Comparison of ENCODE assay signal across 8 cellular contexts in the genomic region with DNA sequence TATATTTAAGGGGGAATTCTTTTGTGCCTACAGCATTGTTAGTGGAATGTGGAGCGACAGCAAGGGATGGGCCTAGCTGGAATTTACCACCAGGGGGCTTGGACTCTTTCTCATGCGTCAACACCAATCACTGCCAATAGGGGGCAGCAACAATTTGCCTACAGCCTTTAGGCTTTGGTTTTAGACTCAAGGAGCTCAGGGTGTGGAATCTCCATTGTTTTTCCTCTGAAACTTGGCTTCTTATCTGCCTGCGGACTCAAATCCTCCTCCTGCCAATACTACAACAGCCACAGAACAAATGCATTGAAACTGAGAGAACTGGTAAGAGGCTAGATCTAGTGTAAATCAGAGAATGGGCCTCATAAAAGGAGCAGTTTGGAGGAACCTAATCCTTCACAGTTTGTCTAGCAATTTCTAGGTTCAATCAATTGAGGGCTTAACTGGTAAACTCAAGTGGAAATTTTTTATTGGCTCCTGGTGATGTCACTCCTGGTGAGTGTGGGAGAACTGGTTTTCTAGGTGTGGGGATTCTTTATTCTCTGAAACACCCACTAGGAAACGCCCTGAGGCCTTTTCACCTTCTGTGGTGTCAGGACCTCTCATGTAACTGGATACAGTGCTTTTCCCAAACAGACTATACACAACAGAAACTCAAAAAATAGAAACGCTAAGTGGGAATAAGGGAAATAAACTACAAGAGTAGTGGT. TPM values are rescaled to one million over a fixed set of nuclear protein-coding genes. Genes with fewer than 3 reads are reported as not detected.
DNase-seq lines count a peak whose midpoint lies in the region; ATAC-seq and TF ChIP-seq lines count a peak whose summit lies in the region.

No MANE protein-coding gene starts in this region.

- no peaks in the 10 kb centered on the region for H3K9me3 Mint-ChIP-seq in CD4-positive, alpha-beta memory T cell

- POLR2A ChIA-PET in CD4-positive, alpha-beta memory T cell (lab: Charles Lee; ENCODE audit: partially characterized antibody), result interaction anchor here (0.6 to 17.9 kb wide), 22 partner anchors 9 to 546 kb away, joined by 3 to 1441 read pairs (median 4); partner anchors contain the start of gene TMSB4X
- POLR2A ChIA-PET in HCT116 (lab: Charles Lee), result interaction anchor here (1.0 to 1.5 kb wide), 3 partner anchors 9 to 541 kb away, joined by 3 to 7 read pairs (median 4); partner anchors contain the start of gene TMSB4X

- peaks cover 37 to 58% (median 50%) of the 10 kb centered on the region in 4 donors for H3K4me1 Mint-ChIP-seq in CD4-positive, alpha-beta memory T cell

- H3K36me3 ChIP-seq in CD4-positive, alpha-beta memory T cell (ENCODE audit: insufficient read depth, low read length), result no peaks in the 10 kb centered on the region
- H3K36me3 ChIP-seq in HCT116 (ENCODE audit: control insufficient read depth in 1 of 2, insufficient read depth in 2 of 2, low read length in 2 of 2) (no peaks in the 10 kb centered on the region), WERI-Rb-1 (no peaks in the 10 kb centered on the region), kidney epithelial cell (ENCODE audit: control insufficient read depth, insufficient read depth, low read length) (no peaks in the 10 kb centered on the region)

- peak overlapping the region in 7 of 8 donors; percentile 41 to 76 (median 64) for H3K4me3 Mint-ChIP-seq in CD4-positive, alpha-beta memory T cell

- H4K20me1 ChIP-seq in HCT116 (ENCODE audit: insufficient read depth), result no peaks in the 10 kb centered on the region

- intact Hi-C loops in CD4-positive, alpha-beta memory T cell (cut with micrococcal nuclease), result loop anchor here (1.0 to 5.0 kb wide), 7 partner anchors 79 to 1085 kb away; no protein-coding TSS in a partner anchor
- intact Hi-C loops in HCT116 (cut with micrococcal nuclease), result loop anchor here (1.0 to 10.0 kb wide), 2 partner anchors 541 to 698 kb away; no protein-coding TSS in a partner anchor

- CTCF ChIA-PET in CD4-positive, alpha-beta memory T cell (lab: Charles Lee; ENCODE audit: partially characterized antibody), result interaction anchor here (0.6 to 7.3 kb wide), 54 partner anchors 8 to 1082 kb away, joined by 3 to 210 read pairs (median 4); partner anchors contain the start of genes OFD1, TMSB4X and TRAPPC2
- CTCF ChIA-PET in HCT116 (lab: Charles Lee), result interaction anchor here (0.7 to 2.4 kb wide), 13 partner anchors 9 to 699 kb away, joined by 3 to 42 read pairs (median 7); no protein-coding TSS in a partner anchor

- no peaks in the 10 kb centered on the region for H3K79me2 ChIP-seq in HCT116 (ENCODE audit: insufficient read depth, low read length)

- H3K9me3 ChIP-seq in CD4-positive, alpha-beta memory T cell (ENCODE audit: control insufficient read depth in 1 of 2, low read length in 2 of 2), result no peaks in the 10 kb centered on the region
- H3K9me3 ChIP-seq in HCT116 (ENCODE audit: control insufficient read depth in 1 of 2, insufficient read depth in 1 of 2, low read depth in 1 of 2, low read length in 2 of 2) (no peaks in the 10 kb centered on the region), WERI-Rb-1 (ENCODE audit: severe bottlenecking) (no peaks in the 10 kb centered on the region)

- TF ChIP-seq POLR2A in HCT116 (IDR thresholded peaks at IDR 0.05; ENCODE audit: borderline replicate concordance, extremely low read depth, insufficient read depth, insufficient read length), result no peak

- H3K9me2 ChIP-seq in HCT116 (ENCODE audit: insufficient read depth), result no peaks in the 10 kb centered on the region

- H3K27ac Mint-ChIP-seq in CD4-positive, alpha-beta memory T cell, result peak overlapping the region; percentile 91 to 99 (median 97)

- BruUV-seq in HCT116 (replicated peaks; lab: Mats Ljungman, UMichigan), result TSS peak; percentile 64

- no peak overlapping the region for H3K9ac ChIP-seq in HCT116 (ENCODE audit: low read length)

- peak; percentile 90 to 99 (median 94) for TF ChIP-seq CTCF in HCT116 (IDR thresholded peaks at IDR 0.05 in 2 of 3, conservative IDR thresholded peaks at IDR 0.05 in 1 of 3; ENCODE audit: borderline replicate concordance in 1 of 3, insufficient read depth in 1 of 3, low read depth in 2 of 3, low read length in 2 of 3)
- peak; percentile 99 for TF ChIP-seq CTCF in WERI-Rb-1 (IDR thresholded peaks at IDR 0.05; ENCODE audit: low read depth, low read length)
- peak; percentile 93 for TF ChIP-seq CTCF in kidney epithelial cell (IDR thresholded peaks at IDR 0.05; ENCODE audit: insufficient read depth, low read length, poor library complexity, severe bottlenecking)

- peak; percentile 87 for TF ChIP-seq RAD21 in HCT116 (IDR thresholded peaks at IDR 0.05; ENCODE audit: low read depth)

- H3K36me3 Mint-ChIP-seq in CD4-positive, alpha-beta memory T cell, result peaks cover 0 to 6% of the 10 kb centered on the region in 2 donors

- ATAC-seq in HCT116, result peak; percentile 78
- no peak for ATAC-seq in GM19023 (IDR thresholded peaks at IDR 0.05; ENCODE audit: unreplicated experiment)

- RAD21 ChIA-PET in HCT116 (lab: Charles Lee; ENCODE audit: low non-redundant PET in 1 of 2, low total read pairs in 2 of 2, uncharacterized antibody in 2 of 2, unreplicated experiment in 2 of 2), result interaction anchor here (0.6 to 1.5 kb wide), 3 partner anchors 538 to 541 kb away, joined by 3 to 9 read pairs (median 8); no protein-coding TSS in a partner anchor

- no peak overlapping the region for H3K4me3 ChIP-seq in CD4-positive, alpha-beta memory T cell (ENCODE audit: low read length in 2 of 2)
- no peak overlapping the region for H3K4me3 ChIP-seq in HCT116 (replicated peaks in 1 of 2; ENCODE audit: low read depth in 1 of 2, low read length in 2 of 2)
- H3K4me3 ChIP-seq in WERI-Rb-1 (ENCODE audit: low read depth, low read length), result no peak overlapping the region
- H3K4me3 ChIP-seq in kidney epithelial cell (ENCODE audit: low read depth, low read length), result no peak overlapping the region

- peaks cover 49% of the 10 kb centered on the region for H3K4me1 ChIP-seq in CD4-positive, alpha-beta memory T cell (ENCODE audit: insufficient read depth, low read length)
- H3K4me1 ChIP-seq in HCT116 (ENCODE audit: control insufficient read depth in 1 of 2, insufficient read depth in 2 of 2, low read length in 2 of 2), result peaks cover 9 to 11% of the 10 kb centered on the region in 2 experiments; a peak in 3 of 4 replicates

- peak overlapping the region; percentile 56 for H2AFZ ChIP-seq in HCT116 (ENCODE audit: low read depth, low read length, poor library complexity, severe bottlenecking)

- no peaks in the 10 kb centered on the region for H3K27me3 Mint-ChIP-seq in CD4-positive, alpha-beta memory T cell

- DNase-seq in CD4-positive, alpha-beta memory T cell, result peak; percentile 69 to 85 (median 79)
- DNase-seq in HCT116 (ENCODE audit: low read depth, low spot score) (peak; percentile 60), NCI-H2227 (lab: John Stamatoyannopoulos, UW; ENCODE audit: unreplicated experiment) (peak; percentile 80), WERI-Rb-1 (peak; percentile 76), cerebellar cortex (ENCODE audit: low spot score) (peak; percentile 76), kidney epithelial cell (ENCODE audit: low read depth) (peak; percentile 32)
- peak; percentile 58 for DNase-seq in stimulated activated CD4-positive, alpha-beta T cell treated with anti-CD3 and anti-CD28 coated beads, Interleukin-2, amount 100 ng/mL, for 4 hours (ENCODE audit: low read depth)

- H3K27me3 ChIP-seq in CD4-positive, alpha-beta memory T cell (ENCODE audit: insufficient read depth, low read length), result no peaks in the 10 kb centered on the region
- H3K27me3 ChIP-seq in HCT116 (ENCODE audit: insufficient read depth, low read length), result no peaks in the 10 kb centered on the region
- no peaks in the 10 kb centered on the region for H3K27me3 ChIP-seq in WERI-Rb-1 (ENCODE audit: insufficient read depth, low read depth, severe bottlenecking)
- H3K27me3 ChIP-seq in kidney epithelial cell (ENCODE audit: control insufficient read depth, insufficient read depth, low read length), result no peaks in the 10 kb centered on the region

- peak overlapping the region; percentile 84 for H3K27ac ChIP-seq in CD4-positive, alpha-beta memory T cell (ENCODE audit: low read depth, low read length)
- H3K27ac ChIP-seq in HCT116 (ENCODE audit: low read depth, low read length), result peak overlapping the region; percentile 37
- peak overlapping the region; percentile 44 for H3K27ac ChIP-seq in WERI-Rb-1

- peak overlapping the region; percentile 30 for H3K4me2 ChIP-seq in HCT116 (ENCODE audit: low read length)

TF ChIP-seq in HCT116, 20 proteins besides CTCF, POLR2A, EP300 and RAD21 (continues in another document):
- TF ChIP-seq CBX3 (IDR thresholded peaks at IDR 0.05; ENCODE audit: low read depth), result peak; percentile 44; the same call in 1 of the 2 replicates
- TF ChIP-seq, protein P1, sequence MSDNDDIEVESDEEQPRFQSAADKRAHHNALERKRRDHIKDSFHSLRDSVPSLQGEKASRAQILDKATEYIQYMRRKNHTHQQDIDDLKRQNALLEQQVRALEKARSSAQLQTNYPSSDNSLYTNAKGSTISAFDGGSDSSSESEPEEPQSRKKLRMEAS (IDR thresholded peaks at IDR 0.05), result no peak
- no peak for TF ChIP-seq SRF (IDR thresholded peaks at IDR 0.05; ENCODE audit: low read depth)

RNA-seq across cellular contexts. Expression of gene TMSB4X, which starts 27.9 kb away (rescaled TPM):
- 1,000 to 10,000 TPM; 4,851 to 5,116 TPM for total RNA-seq in CD4-positive, alpha-beta memory T cell
- polyA plus RNA-seq in CD4-positive, alpha-beta memory T cell, result over 10,000 TPM; 27,942 to 36,115 TPM
- total RNA-seq in HCT116 (2021; ENCODE audit: unreplicated experiment) (407 TPM), kidney epithelial cell (2,437 and 3,601 TPM in 2 replicates)
- polyA plus RNA-seq in HCT116 (2012), result 702 and 898 TPM in 2 replicates

RNA-seq across cellular contexts. Expression of gene TLR8, which starts 40.6 kb away (rescaled TPM):
- under 1 TPM; 0.26 to 0.33 TPM for total RNA-seq in CD4-positive, alpha-beta memory T cell
- not detected for polyA plus RNA-seq in CD4-positive, alpha-beta memory T cell
- total RNA-seq in HCT116 (2021; ENCODE audit: unreplicated experiment) (not detected), kidney epithelial cell (not detected in 2 replicates)
- not detected in 2 replicates for polyA plus RNA-seq in HCT116 (2012)
